29 cellular contexts compared by ENCODE assay signal in the genomic region with DNA sequence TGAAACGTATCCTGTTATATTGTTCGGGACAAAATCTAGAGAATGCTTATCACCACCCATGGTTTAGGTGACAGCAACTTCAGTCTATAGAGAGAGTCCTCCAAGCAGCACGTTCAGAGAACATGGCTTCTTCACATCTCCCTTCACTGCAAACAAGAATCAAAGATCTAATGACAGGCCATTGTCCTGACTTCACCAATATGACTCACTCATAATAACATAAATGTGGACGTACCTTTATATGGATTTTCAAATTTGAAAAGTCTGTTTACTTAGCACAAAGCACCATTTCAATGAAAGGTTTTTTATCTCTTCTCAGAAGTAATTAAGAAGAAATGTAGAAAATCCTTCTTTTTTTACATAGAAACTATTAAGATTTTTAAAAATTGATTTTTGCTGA.
"Had no signal": no experiment of that assay in that cellular context is flagged by ENCODE, and none has a peak within 500 bp of the region (broad histone marks: within the 10 kb centered on the region; RNA-seq: fewer than 3 reads in every experiment).

No MANE protein-coding gene starts in this region.

- H3K27ac ChIP-seq: ascending aorta, body of pancreas, VCaP had no signal

- H3K27me3 ChIP-seq: ascending aorta, body of pancreas, MG63 had no signal

- DNase-seq: activated CD4-positive, alpha-beta memory T cell treated with anti-CD3 and anti-CD28 coated beads for 36 hours; activated CD4-positive, alpha-beta T cell treated with anti-CD3 and anti-CD28 coated beads, Interleukin-2, amount 10 ng/mL, durations not matched to agents 7 days and 5 days; activated CD4-positive, CD25-positive, alpha-beta regulatory T cell; activated CD8-positive, alpha-beta memory T cell treated with anti-CD3 and anti-CD28 coated beads for 24 hours; activated effector memory CD4-positive, alpha-beta T cell treated with anti-CD3 and anti-CD28 coated beads, Interleukin-2, amount 50 U/mL, for 16 hours; activated naive CD4-positive, alpha-beta T cell treated with Interleukin-2 at 50 U/mL for 16 hours; activated naive CD8-positive, alpha-beta T cell treated with anti-CD3 and anti-CD28 coated beads, Interleukin-2, amount 50 U/mL, for 24 hours; activated T-cell treated with anti-CD3 and anti-CD28 coated beads, Interleukin-2, amount 50 U/mL, for 4 hours; amniotic stem cell; body of pancreas; MG63; MV-4-11; NCI-H1092 treated with DMSO at 0.1 percent for 48 hours; NCI-H1417 treated with DMSO at 0.1 percent for 48 hours; NCI-H187; NCI-H2081; NCI-H2171 treated with DMSO at 0.1 percent for 48 hours; NCI-H226; NCI-H526; NCI-H82; SHP77; T-cell; T-helper 2 cell; T1000 had no signal

- H3K4me3 ChIP-seq: ascending aorta, body of pancreas, MG63 had no signal

- H3K9me3 ChIP-seq: ascending aorta, body of pancreas, MG63 had no signal

- FAIRE-seq: TTC549 had no signal

- H3K4me1 ChIP-seq: body of pancreas had no signal

- ATAC-seq: activated naive CD4-positive, alpha-beta T cell treated with anti-CD3 and anti-CD28 coated beads, Interleukin-2, amount 50 U/mL, for 72 hours; activated naive CD8-positive, alpha-beta T cell treated with anti-CD3 and anti-CD28 coated beads, Interleukin-2, amount 50 U/mL, for 24 hours; activated T-cell treated with anti-CD3 and anti-CD28 coated beads, Interleukin-2, amount 50 U/mL, for 4 hours; body of pancreas; Panc1; T-cell had no signal
